ENCODE assay signal across 14 cellular contexts in the genomic region with DNA sequence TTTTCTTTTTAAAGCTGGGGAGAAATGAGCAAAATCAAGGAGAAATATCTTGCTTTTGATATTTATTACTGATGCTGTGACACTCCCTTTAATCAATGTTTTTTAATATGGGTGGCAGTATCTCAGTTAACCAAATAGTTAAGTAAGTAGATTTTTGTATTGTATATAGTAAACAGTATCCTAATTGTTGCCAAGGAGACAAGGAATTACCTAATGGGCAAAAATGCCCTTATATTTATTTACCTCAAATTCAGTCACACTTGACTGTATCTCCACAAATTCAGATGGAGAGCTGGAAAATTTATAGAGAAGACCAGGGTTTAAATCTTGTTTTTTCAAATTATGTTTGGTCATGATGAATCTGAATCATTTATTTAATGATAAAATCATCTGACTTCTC. TPM values are rescaled to one million over a fixed set of nuclear protein-coding genes. Genes with fewer than 3 reads are reported as not detected.
DNase-seq lines count a peak whose midpoint lies in the region; ATAC-seq and TF ChIP-seq lines count a peak whose summit lies in the region.
"Had no signal": no experiment of that assay in that cellular context is flagged by ENCODE, and none has a peak within 500 bp of the region (broad histone marks: within the 10 kb centered on the region; RNA-seq: fewer than 3 reads in every experiment).

No MANE protein-coding gene starts in this region.

- peak overlapping the region; percentile 58 for H3K27ac Mint-ChIP-seq in T-helper 2 cell treated with Interferon-gamma antibody and Interleukin-4, amounts not matched to agents 5 μg/mL and 100 μg/mL, for 36 hours
- H3K27ac Mint-ChIP-seq in activated CD8-positive, alpha-beta T cell treated with anti-CD3 and anti-CD28 coated beads for 36 hours: peak overlapping the region; percentile 86

- H3K4me3 Mint-ChIP-seq in T-helper 2 cell treated with Interferon-gamma antibody and Interleukin-4, amounts not matched to agents 5 μg/mL and 100 μg/mL, for 36 hours: peak overlapping the region; percentile 24
- peak overlapping the region; percentile 13 for H3K4me3 Mint-ChIP-seq in activated CD8-positive, alpha-beta T cell treated with anti-CD3 and anti-CD28 coated beads for 36 hours

- H3K27ac ChIP-seq in fibroblast of lung (ENCODE audit: insufficient read depth, low read length): no peak overlapping the region
- H3K27ac ChIP-seq in smooth muscle cell (ENCODE audit: low read depth): peak overlapping the region; percentile 100

- H2AFZ ChIP-seq in fibroblast of lung (ENCODE audit: low read length) (no peak overlapping the region), smooth muscle cell (ENCODE audit: low read depth) (no peak overlapping the region)

- intact Hi-C loops in activated CD8-positive, alpha-beta T cell treated with anti-CD3 and anti-CD28 coated beads for 36 hours (cut with micrococcal nuclease): no loop called here

- DNase-seq in T-helper 2 cell treated with Interferon-gamma antibody and Interleukin-4, amounts not matched to agents 5 μg/mL and 100 μg/mL, for 36 hours (ENCODE audit: low spot score): no peak
- no peak for DNase-seq in T-helper 2 cell
- DNase-seq in activated CD8-positive, alpha-beta T cell treated with anti-CD3 and anti-CD28 coated beads for 36 hours: no peak
- DNase-seq in fibroblast of lung (ENCODE audit: low read depth in 2 of 2): no peak
- DNase-seq in smooth muscle cell (lab: John Stamatoyannopoulos, UW; ENCODE audit: unreplicated experiment): no peak
- DNase-seq in stimulated activated naive CD4-positive, alpha-beta T cell treated with Interleukin-2 at 50 U/mL for 16 hours (lab: John Stamatoyannopoulos, UW): no peak
- no peak for DNase-seq in GM20000 (ENCODE audit: low spot score)
- DNase-seq in mucosa of gallbladder (ENCODE audit: low spot score): no peak
- DNase-seq: activated CD8-positive, alpha-beta memory T cell treated with anti-CD3 and anti-CD28 coated beads for 24 hours; EL; KG1; NCI-H2171 treated with DMSO at 0.1 percent for 48 hours; SHP77; stimulated activated naive CD4-positive, alpha-beta T cell had no signal

- H3K4me2 ChIP-seq in fibroblast of lung (ENCODE audit: extremely low read depth, insufficient read depth, low read length): peak overlapping the region; percentile 33
- no peak overlapping the region for H3K4me2 ChIP-seq in smooth muscle cell

- H3K4me1 Mint-ChIP-seq in T-helper 2 cell treated with Interferon-gamma antibody and Interleukin-4, amounts not matched to agents 5 μg/mL and 100 μg/mL, for 36 hours (ENCODE audit: low read depth): peaks cover 51% of the 10 kb centered on the region
- peaks cover 65% of the 10 kb centered on the region for H3K4me1 Mint-ChIP-seq in activated CD8-positive, alpha-beta T cell treated with anti-CD3 and anti-CD28 coated beads for 36 hours (ENCODE audit: low read depth)

- H3K9me3 ChIP-seq in fibroblast of lung (ENCODE audit: control insufficient read depth, insufficient read depth, low read depth, low read length) (no peaks in the 10 kb centered on the region), smooth muscle cell (replicated peaks; ENCODE audit: low read depth) (no peaks in the 10 kb centered on the region)

- H3K9ac ChIP-seq in fibroblast of lung (ENCODE audit: insufficient read depth, low read length) (no peak overlapping the region), smooth muscle cell (ENCODE audit: low read depth) (peak overlapping the region; percentile 7)

- POLR2A ChIA-PET in activated CD8-positive, alpha-beta T cell treated with anti-CD3 and anti-CD28 coated beads for 36 hours (lab: Charles Lee): interaction anchor here (0.6 to 19.7 kb wide), 6 partner anchors 9 to 87 kb away, joined by 3 to 642 read pairs (median 14); a partner anchor contains a TSS

- CTCF ChIA-PET in activated CD8-positive, alpha-beta T cell treated with anti-CD3 and anti-CD28 coated beads for 36 hours (lab: Charles Lee): interaction anchor here (1.3 to 3.1 kb wide), 5 partner anchors 11 to 133 kb away, joined by 4 to 8 read pairs (median 6); no protein-coding TSS in a partner anchor

- H3K4me3 ChIP-seq in fibroblast of lung (replicated peaks in 1 of 4; ENCODE audit: control extremely low read depth in 1 of 4, insufficient read depth in 1 of 4, low read depth in 3 of 4, low read length in 4 of 4): no peak overlapping the region
- no peak overlapping the region for H3K4me3 ChIP-seq in smooth muscle cell

- H3K36me3 Mint-ChIP-seq in T-helper 2 cell treated with Interferon-gamma antibody and Interleukin-4, amounts not matched to agents 5 μg/mL and 100 μg/mL, for 36 hours (ENCODE audit: low read depth): peaks cover 85% of the 10 kb centered on the region
- peaks cover 83% of the 10 kb centered on the region for H3K36me3 Mint-ChIP-seq in activated CD8-positive, alpha-beta T cell treated with anti-CD3 and anti-CD28 coated beads for 36 hours (ENCODE audit: low read depth)

- peaks cover 98% of the 10 kb centered on the region for H3K79me2 ChIP-seq in fibroblast of lung (ENCODE audit: control insufficient read depth, insufficient read depth, low read length)
- peaks cover 98% of the 10 kb centered on the region for H3K79me2 ChIP-seq in smooth muscle cell (ENCODE audit: low read depth)

- H3K4me1 ChIP-seq in fibroblast of lung (ENCODE audit: control insufficient read depth, extremely low read depth, insufficient read depth, low read length) (no peaks in the 10 kb centered on the region), smooth muscle cell (ENCODE audit: low read depth) (no peaks in the 10 kb centered on the region)

- peaks cover 9% of the 10 kb centered on the region for H3K36me3 ChIP-seq in fibroblast of lung (ENCODE audit: control insufficient read depth, insufficient read depth, low read length)
- peaks cover 14% of the 10 kb centered on the region for H3K36me3 ChIP-seq in smooth muscle cell (ENCODE audit: low read depth)

- peaks cover 56% of the 10 kb centered on the region for H3F3A ChIP-seq in smooth muscle cell (ENCODE audit: low read depth)

- peaks cover 7% of the 10 kb centered on the region for H3K9me3 Mint-ChIP-seq in T-helper 2 cell treated with Interferon-gamma antibody and Interleukin-4, amounts not matched to agents 5 μg/mL and 100 μg/mL, for 36 hours
- peaks cover 13% of the 10 kb centered on the region for H3K9me3 Mint-ChIP-seq in activated CD8-positive, alpha-beta T cell treated with anti-CD3 and anti-CD28 coated beads for 36 hours

- no peaks in the 10 kb centered on the region for H3K27me3 ChIP-seq in fibroblast of lung (ENCODE audit: control insufficient read depth, insufficient read depth, low read length)
- no peaks in the 10 kb centered on the region for H3K27me3 ChIP-seq in smooth muscle cell (ENCODE audit: low read depth)

- no peak for ATAC-seq in activated CD8-positive, alpha-beta T cell treated with anti-CD3 and anti-CD28 coated beads for 36 hours

- H4K20me1 ChIP-seq in fibroblast of lung (ENCODE audit: control insufficient read depth, extremely low read depth, insufficient read depth, low read length): peaks cover 1% of the 10 kb centered on the region
- H4K20me1 ChIP-seq in smooth muscle cell (ENCODE audit: low read depth): peaks cover 32% of the 10 kb centered on the region

- no peak for TF ChIP-seq CTCF in activated CD8-positive, alpha-beta T cell treated with anti-CD3 and anti-CD28 coated beads for 36 hours (IDR thresholded peaks at IDR 0.05)
- TF ChIP-seq CTCF in fibroblast of lung (conservative IDR thresholded peaks at IDR 0.05 in 1 of 2, IDR thresholded peaks at IDR 0.05 in 1 of 2; ENCODE audit: low read depth in 1 of 2, low read length in 2 of 2) (no peak), smooth muscle cell (IDR thresholded peaks at IDR 0.05; ENCODE audit: borderline replicate concordance, insufficient read depth, poor library complexity, severe bottlenecking) (no peak), GM20000 (IDR thresholded peaks at IDR 0.05; ENCODE audit: extremely low read depth, missing control alignments) (no peak)

- no peaks in the 10 kb centered on the region for H3K27me3 Mint-ChIP-seq in T-helper 2 cell treated with Interferon-gamma antibody and Interleukin-4, amounts not matched to agents 5 μg/mL and 100 μg/mL, for 36 hours (ENCODE audit: low read depth)
- no peaks in the 10 kb centered on the region for H3K27me3 Mint-ChIP-seq in activated CD8-positive, alpha-beta T cell treated with anti-CD3 and anti-CD28 coated beads for 36 hours

RNA-seq across cellular contexts. Expression of a gene that starts 3.6 kb away (rescaled TPM):
- total RNA-seq in activated CD8-positive, alpha-beta T cell treated with anti-CD3 and anti-CD28 coated beads for 36 hours: 100 to 1,000 TPM; 124 to 138 TPM
- 77.8 and 92.5 TPM in 2 replicates for total RNA-seq in fibroblast of lung
- 36.5 and 41.3 TPM in 2 replicates for polyA plus RNA-seq in fibroblast of lung
- polyA plus RNA-seq in fibroblast of lung (2012): 29.4 and 35.1 TPM in 2 replicates
- polyA minus RNA-seq in fibroblast of lung (ENCODE audit: low replicate concordance): 33.6 and 46.0 TPM in 2 replicates
- 99.2 and 132 TPM in 2 replicates for total RNA-seq in smooth muscle cell
- polyA plus RNA-seq in smooth muscle cell: 64.4 and 81.6 TPM in 2 replicates
- 124 TPM for total RNA-seq in mucosa of gallbladder
